ENCODE assay signal across 8 cellular contexts in genomic region chr7:92833024-92833765, GRCh38. TPM values are rescaled to one million over a fixed set of nuclear protein-coding genes. Genes with fewer than 3 reads are reported as not detected.
DNase-seq lines count a peak whose midpoint lies in the region; ATAC-seq and TF ChIP-seq lines count a peak whose summit lies in the region.

No MANE protein-coding gene starts in this region.

- peak; percentile 54 for DNase-seq in DMS114 treated with DMSO at 0.1 percent for 48 hours (lab: John Stamatoyannopoulos, UW; ENCODE audit: unreplicated experiment)
- peak; percentile 82 for DNase-seq in Panc1 (ENCODE audit: low read depth, low spot score)
- peak; percentile 87 for DNase-seq in activated T-helper 1 cell treated with anti-CD3 and anti-CD28 coated beads, Interleukin-12 subunit alpha, Interleukin-12 subunit beta, Interleukin-2, Interleukin-4 antibody, amounts not matched to agents 30 ng/mL and 10 ng/mL and 1 ng/mL, durations not matched to agents 14 hours and 24 hours and 36 hours (ENCODE audit: low spot score)
- peak; percentile 70 for DNase-seq in fibroblast of peridontal ligament (ENCODE audit: extremely low read depth)
- peak; percentile 78 for DNase-seq in nephron progenitor cell
- DNase-seq in stomach: peak; percentile 92

- peak overlapping the region; percentile 80 for H3K9ac ChIP-seq in HUES64 (ENCODE audit: low read depth, low read length)

- peak; percentile 49 for ATAC-seq in GM21447 (IDR thresholded peaks at IDR 0.05; ENCODE audit: unreplicated experiment)
- peak; percentile 69 for ATAC-seq in Panc1

- TF ChIP-seq POLR2A in stomach (IDR thresholded peaks at IDR 0.05): no peak

- peak; percentile 92 for TF ChIP-seq CTCF in Panc1 (IDR thresholded peaks at IDR 0.05)
- TF ChIP-seq CTCF in nephron progenitor cell (IDR thresholded peaks at IDR 0.05): peak; percentile 67
- TF ChIP-seq CTCF in stomach (IDR thresholded peaks at IDR 0.05): peak in 5 of 7 experiments; percentile 78 to 85 (median 80)

- in situ Hi-C loops in Panc1 (cut with HindIII; ENCODE audit: low pct_unique_long_range_greater_than_20kb, low sequenced_read_pairs): no loop called here

- H3K9me3 ChIP-seq in HUES64 (ENCODE audit: insufficient read depth, low read depth, low read length) (no peaks in the 10 kb centered on the region), Panc1 (ENCODE audit: control insufficient read depth, insufficient read depth, low read depth, low read length) (no peaks in the 10 kb centered on the region), stomach (no peaks in the 10 kb centered on the region)

- peaks cover 46% of the 10 kb centered on the region for H3K36me3 Mint-ChIP-seq in activated T-helper 1 cell treated with anti-CD3 and anti-CD28 coated beads, Interleukin-12 subunit alpha, Interleukin-12 subunit beta, Interleukin-2, Interleukin-4 antibody, amounts not matched to agents 30 ng/mL and 10 ng/mL and 1 ng/mL, durations not matched to agents 14 hours and 24 hours and 36 hours (ENCODE audit: low read depth)
- H3K36me3 Mint-ChIP-seq in nephron progenitor cell (ENCODE audit: low read depth): peaks cover 5% of the 10 kb centered on the region

- H3K36me3 ChIP-seq in HUES64 (ENCODE audit: insufficient read depth, low read length) (no peaks in the 10 kb centered on the region), Panc1 (ENCODE audit: control insufficient read depth, insufficient read depth, low read length) (peaks cover 8% of the 10 kb centered on the region), stomach (no peaks in the 10 kb centered on the region)

- WGBS in HUES64: under 1% methylated on average over 83 of the region's 83 CpGs
- WGBS in stomach, 5 donors: 0 to 1% (median 0%) methylated on average over 9 to 83 of the region's 83 CpGs

- intact Hi-C loops in Panc1 (cut with micrococcal nuclease; ENCODE audit: unreplicated experiment) (loop anchor here (1.0 to 2.0 kb wide), 3 partner anchors 138 to 212 kb away; no protein-coding TSS in a partner anchor), stomach (cut with DNase I; ENCODE audit: low total_unique reads) (loop anchor here (10.0 kb wide), 1 partner anchor 138 kb away; no protein-coding TSS in a partner anchor)
- intact Hi-C loops in activated T-helper 1 cell treated with anti-CD3 and anti-CD28 coated beads, Interleukin-12 subunit alpha, Interleukin-12 subunit beta, Interleukin-2, Interleukin-4 antibody, amounts not matched to agents 30 ng/mL and 10 ng/mL and 1 ng/mL, durations not matched to agents 14 hours and 24 hours and 36 hours (cut with micrococcal nuclease): loop anchor here (1.0 to 5.0 kb wide), 4 partner anchors 115 to 701 kb away; partner anchors contain the start of genes CYP51A1 and GATAD1

- no peak for TF ChIP-seq EP300 in stomach (IDR thresholded peaks at IDR 0.05)

- peaks cover 54% of the 10 kb centered on the region for H3K4me1 Mint-ChIP-seq in activated T-helper 1 cell treated with anti-CD3 and anti-CD28 coated beads, Interleukin-12 subunit alpha, Interleukin-12 subunit beta, Interleukin-2, Interleukin-4 antibody, amounts not matched to agents 30 ng/mL and 10 ng/mL and 1 ng/mL, durations not matched to agents 14 hours and 24 hours and 36 hours (ENCODE audit: low read depth)
- peaks cover 55% of the 10 kb centered on the region for H3K4me1 Mint-ChIP-seq in nephron progenitor cell

- peaks cover 54% of the 10 kb centered on the region for H3K4me1 ChIP-seq in HUES64 (ENCODE audit: insufficient read depth, low read length)
- H3K4me1 ChIP-seq in Panc1 (ENCODE audit: control insufficient read depth, insufficient read depth, low read length): peaks cover 40% of the 10 kb centered on the region
- H3K4me1 ChIP-seq in stomach: peaks cover 14 to 57% (median 44%) of the 10 kb centered on the region in 4 donors

- H3K27ac ChIP-seq in HUES64 (ENCODE audit: low read depth, low read length) (peak overlapping the region; percentile 82), Panc1 (ENCODE audit: low read length) (peak overlapping the region; percentile 97), stomach (peak overlapping the region; percentile 86 to 93 (median 92))

- peaks cover 5% of the 10 kb centered on the region for H3K27me3 Mint-ChIP-seq in activated T-helper 1 cell treated with anti-CD3 and anti-CD28 coated beads, Interleukin-12 subunit alpha, Interleukin-12 subunit beta, Interleukin-2, Interleukin-4 antibody, amounts not matched to agents 30 ng/mL and 10 ng/mL and 1 ng/mL, durations not matched to agents 14 hours and 24 hours and 36 hours (ENCODE audit: insufficient read depth)
- H3K27me3 Mint-ChIP-seq in nephron progenitor cell (ENCODE audit: low read depth, poor library complexity): no peaks in the 10 kb centered on the region

- CTCF ChIA-PET in Panc1 (lab: Charles Lee): interaction anchor here (0.6 to 0.7 kb wide), 4 partner anchors 17 to 389 kb away, joined by 4 to 8 read pairs (median 4); no protein-coding TSS in a partner anchor

- H3K4me3 ChIP-seq in HUES64 (ENCODE audit: low read length) (peak overlapping the region; percentile 71), Panc1 (ENCODE audit: low read depth in 2 of 2, low read length in 2 of 2) (peak overlapping the region; percentile 94 to 97), stomach (peak overlapping the region; percentile 64 to 95 (median 80))

- H3K27ac Mint-ChIP-seq in activated T-helper 1 cell treated with anti-CD3 and anti-CD28 coated beads, Interleukin-12 subunit alpha, Interleukin-12 subunit beta, Interleukin-2, Interleukin-4 antibody, amounts not matched to agents 30 ng/mL and 10 ng/mL and 1 ng/mL, durations not matched to agents 14 hours and 24 hours and 36 hours: peak overlapping the region; percentile 97
- peak overlapping the region; percentile 99 for H3K27ac Mint-ChIP-seq in nephron progenitor cell

- H3K27me3 ChIP-seq in HUES64 (ENCODE audit: insufficient read depth, low read length): peaks cover 24% of the 10 kb centered on the region
- H3K27me3 ChIP-seq in Panc1 (ENCODE audit: control insufficient read depth, insufficient read depth, low read length): no peaks in the 10 kb centered on the region; the same call in 1 of the 2 replicates
- no peaks in the 10 kb centered on the region for H3K27me3 ChIP-seq in stomach

- BruUV-seq in Panc1 (replicated peaks; lab: Mats Ljungman, UMichigan): no TSS peak

- POLR2A ChIA-PET in Panc1 (lab: Charles Lee): interaction anchor here (0.6 to 0.7 kb wide), 3 partner anchors 16 to 249 kb away, joined by 6 to 12 read pairs (median 7); no protein-coding TSS in a partner anchor

- H3K4me3 Mint-ChIP-seq in activated T-helper 1 cell treated with anti-CD3 and anti-CD28 coated beads, Interleukin-12 subunit alpha, Interleukin-12 subunit beta, Interleukin-2, Interleukin-4 antibody, amounts not matched to agents 30 ng/mL and 10 ng/mL and 1 ng/mL, durations not matched to agents 14 hours and 24 hours and 36 hours: peak overlapping the region; percentile 97
- peak overlapping the region; percentile 98 for H3K4me3 Mint-ChIP-seq in nephron progenitor cell

- no peaks in the 10 kb centered on the region for H3K9me3 Mint-ChIP-seq in activated T-helper 1 cell treated with anti-CD3 and anti-CD28 coated beads, Interleukin-12 subunit alpha, Interleukin-12 subunit beta, Interleukin-2, Interleukin-4 antibody, amounts not matched to agents 30 ng/mL and 10 ng/mL and 1 ng/mL, durations not matched to agents 14 hours and 24 hours and 36 hours
- H3K9me3 Mint-ChIP-seq in nephron progenitor cell: no peaks in the 10 kb centered on the region

RNA-seq across cellular contexts. Expression of gene CDK6, which starts 3.2 kb away (rescaled TPM):
- 10.6 TPM for polyA plus RNA-seq in HUES64 (2013, experiment 1 of 2)
- polyA plus RNA-seq in HUES64 (2013, experiment 2 of 2): 12.8 TPM
- total RNA-seq in Panc1 (2021; ENCODE audit: unreplicated experiment) (57.4 TPM), stomach (10 to 100 TPM; 14.0 to 86.3 (median 17.1) TPM)
- polyA plus RNA-seq in Panc1 (2012; ENCODE audit: insufficient read length): 8.6 TPM
- total RNA-seq in activated T-helper 1 cell treated with anti-CD3 and anti-CD28 coated beads, Interleukin-12 subunit alpha, Interleukin-12 subunit beta, Interleukin-2, Interleukin-4 antibody, amounts not matched to agents 30 ng/mL and 10 ng/mL and 1 ng/mL, durations not matched to agents 14 hours and 24 hours and 36 hours: 328 and 332 TPM in 2 replicates
- 1 to 10 TPM; 2.6 to 4.9 (median 4.8) TPM for polyA plus RNA-seq in stomach

Comparison
In these comparisons a context has a peak if more than half of its experiments do, and no peak if none do; other contexts are left out.
1. Peak in every context shown above with its lines: DNase-seq, ATAC-seq, H3K4me3 ChIP-seq and H3K27ac ChIP-seq.